ENCODE assay signal across 8 cellular contexts in the genomic region with DNA sequence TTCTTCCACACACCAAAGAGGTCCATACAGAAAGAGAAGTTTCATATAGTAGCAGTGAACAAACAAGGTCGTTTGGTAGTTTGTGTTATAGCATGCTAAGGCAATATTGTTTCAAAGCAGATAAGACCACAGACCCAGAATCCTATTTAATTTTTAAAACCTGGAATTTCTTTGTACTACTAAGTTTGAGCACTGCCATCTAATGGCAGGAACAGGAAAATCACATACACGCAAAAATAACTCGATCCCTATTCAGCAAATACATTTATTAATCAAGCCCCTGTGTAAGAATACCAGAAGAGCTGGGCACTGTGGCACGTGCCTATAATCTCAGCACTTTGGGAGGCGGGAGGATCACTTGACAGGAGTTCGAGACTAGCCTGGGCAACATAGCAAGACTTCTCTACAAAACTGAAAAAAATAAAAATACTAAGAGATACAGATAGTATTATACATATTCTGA. TPM values are rescaled to one million over a fixed set of nuclear protein-coding genes. Genes with fewer than 3 reads are reported as not detected.
DNase-seq lines count a peak whose midpoint lies in the region; ATAC-seq and TF ChIP-seq lines count a peak whose summit lies in the region.

No MANE protein-coding gene starts in this region.

- H3K27ac ChIP-seq in ovary: no peak overlapping the region

- peak; percentile 34 for DNase-seq in AG08396 (ENCODE audit: low spot score)
- peak; percentile 59 for DNase-seq in NCI-H748 treated with DMSO at 0.1 percent for 48 hours (lab: John Stamatoyannopoulos, UW)
- DNase-seq in dermis microvascular lymphatic vessel endothelial cell (ENCODE audit: low read depth in 2 of 2): peak; percentile 47 to 60
- DNase-seq in ovary: no peak
- DNase-seq in T-cell: no peak

- TF ChIP-seq EP300 in ovary (IDR thresholded peaks at IDR 0.05): no peak

- intact Hi-C loops in ovary (cut with DNase I): no loop called here

- no peak overlapping the region for H3K4me3 ChIP-seq in ovary

- H3K9me3 Mint-ChIP-seq in T-cell: no peaks in the 10 kb centered on the region

- ATAC-seq in GM21529 (IDR thresholded peaks at IDR 0.05; ENCODE audit: unreplicated experiment): no peak
- no peak for ATAC-seq in T-cell (replicated peaks in 1 of 4)
- no peak for ATAC-seq in GM18511 (IDR thresholded peaks at IDR 0.05; ENCODE audit: unreplicated experiment)

- H3K4me3 Mint-ChIP-seq in T-cell: no peak overlapping the region

- no peak for TF ChIP-seq POLR2A in ovary (IDR thresholded peaks at IDR 0.05)

- no peaks in the 10 kb centered on the region for H3K4me1 ChIP-seq in ovary (ENCODE audit: insufficient read depth)

- WGBS in ovary, 3 donors: 3 to 8% (median 4%) methylated on average over 6 of the region's 6 CpGs

- peaks cover 29 to 31% (median 30%) of the 10 kb centered on the region in 3 donors for H3K4me1 Mint-ChIP-seq in T-cell

- H3K36me3 ChIP-seq in ovary: no peaks in the 10 kb centered on the region

- H3K36me3 Mint-ChIP-seq in T-cell: no peaks in the 10 kb centered on the region

- H3K27me3 Mint-ChIP-seq in T-cell: peaks cover 12 to 14% of the 10 kb centered on the region in 2 donors

- TF ChIP-seq CTCF in GM12872 (IDR thresholded peaks at IDR 0.05; ENCODE audit: insufficient read depth, low read depth, low read length) (peak; percentile 64), ovary (IDR thresholded peaks at IDR 0.05) (peak in 2 of 3 donors; percentile 12 to 38)

- H3K9me3 ChIP-seq in ovary: no peaks in the 10 kb centered on the region

- no peak overlapping the region for H3K27ac Mint-ChIP-seq in T-cell

- CTCF ChIA-PET in T-cell (lab: Charles Lee): interaction anchor here (0.7 to 1.9 kb wide), 5 partner anchors 21 to 256 kb away, joined by 3 to 9 read pairs (median 3); no protein-coding TSS in a partner anchor

- POLR2A ChIA-PET in T-cell (lab: Charles Lee): interaction anchor here in 1 of 2 donors (0.6 to 0.7 kb wide), 2 partner anchors 12 to 73 kb away, joined by 3 to 5 read pairs; no protein-coding TSS in a partner anchor

- H3K27me3 ChIP-seq in ovary: no peaks in the 10 kb centered on the region

RNA-seq across cellular contexts. Expression of a gene that starts 2.9 kb away (rescaled TPM):
- total RNA-seq in dermis microvascular lymphatic vessel endothelial cell (86.8 and 94.1 TPM in 2 replicates), ovary (10 to 100 TPM; 23.1 to 31.4 (median 27.0) TPM), T-cell (10 to 100 TPM; 15.9 to 19.3 (median 18.8) TPM)
- polyA plus RNA-seq in ovary: 10 to 100 TPM; 14.8 to 23.1 TPM

RNA-seq across cellular contexts. Expression of a gene that starts 29.9 kb away (rescaled TPM):
- not detected in 2 replicates for total RNA-seq in dermis microvascular lymphatic vessel endothelial cell
- not detected for total RNA-seq in ovary
- polyA plus RNA-seq in ovary: not detected
- not detected for total RNA-seq in T-cell

Comparison
In these comparisons a context has a peak if more than half of its experiments do, and no peak if none do; other contexts are left out.
1. DNase-seq: peak in AG08396 (single experiment), NCI-H748 treated with DMSO at 0.1 percent for 48 hours (single experiment) and dermis microvascular lymphatic vessel endothelial cell (2 of 2); none in ovary (0 of 5) and T-cell (0 of 34).